Comparison of ENCODE assay signal across 10 cellular contexts in the genomic region with DNA sequence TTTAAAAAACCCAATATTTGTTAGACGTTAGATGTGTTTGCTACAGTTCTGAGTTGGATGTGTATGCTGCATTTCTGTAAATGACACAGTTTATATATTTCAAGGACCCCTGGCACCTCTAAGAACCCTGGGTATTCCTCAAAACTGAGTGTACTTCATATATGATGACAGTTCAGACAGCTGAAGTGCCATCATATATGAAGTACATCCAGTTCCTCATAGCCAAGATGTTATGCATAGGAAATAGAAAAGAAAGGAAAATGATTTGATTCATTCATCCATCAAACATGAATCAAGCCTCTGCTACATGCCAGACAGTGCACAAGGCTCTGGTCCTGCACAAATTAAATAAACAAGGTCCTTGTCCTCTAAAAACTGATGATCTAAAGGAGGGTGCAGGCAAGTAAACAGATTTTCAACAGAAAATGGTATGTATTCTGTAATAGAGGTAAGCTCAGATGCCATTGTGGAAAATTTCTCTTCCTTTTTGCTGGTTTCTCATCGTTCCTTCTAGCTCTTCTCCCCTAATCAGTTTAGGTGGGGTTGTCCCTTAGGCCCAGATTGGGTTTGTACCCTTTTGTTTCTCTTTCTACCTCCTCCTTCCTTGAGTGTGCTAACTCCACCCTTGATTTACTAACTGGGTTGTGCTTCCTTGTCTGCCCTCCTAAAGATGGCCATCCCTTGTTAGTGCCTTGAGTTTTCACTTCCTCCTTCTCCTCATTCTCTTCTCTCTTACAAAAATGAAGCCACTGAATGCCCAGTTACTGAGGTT. TPM values are rescaled to one million over a fixed set of nuclear protein-coding genes. Genes with fewer than 3 reads are reported as not detected.
DNase-seq lines count a peak whose midpoint lies in the region; ATAC-seq, FAIRE-seq and TF ChIP-seq lines count a peak whose summit lies in the region.
"Had no signal": no experiment of that assay in that cellular context is flagged by ENCODE, and none has a peak within 500 bp of the region (broad histone marks: within the 10 kb centered on the region; RNA-seq: fewer than 3 reads in every experiment).

No MANE protein-coding gene starts in this region.

- intact Hi-C loops in aorta (cut with DNase I): no loop called here

- no peaks in the 10 kb centered on the region for H3K9me2 ChIP-seq in OCI-LY1 (ENCODE audit: low read depth, low read length)

- WGBS in aorta, 2 donors: 87 to 95% methylated on average over 2 of the region's 2 CpGs

- DNase-seq in GM12891 (ENCODE audit: insufficient read length, low spot score) (no peak), iPS-NIHi7 (ENCODE audit: extremely low spot score) (no peak), aorta (no peak), HAP-1 (ENCODE audit: low spot score in 2 of 2) (no peak)
- no peak for DNase-seq in stimulated activated CD4-positive, alpha-beta T cell treated with anti-CD3 and anti-CD28 coated beads, Interleukin-4, amount 100 ng/mL, for 4 hours
- DNase-seq: adrenal gland, NCI-H2029 had no signal

- peak overlapping the region; percentile 8; the same call in 1 of the 2 replicates for H3K4me2 ChIP-seq in OCI-LY1 (ENCODE audit: low read length)

- H3K9me3 ChIP-seq in OCI-LY1 (ENCODE audit: low read length) (no peaks in the 10 kb centered on the region), aorta (ENCODE audit: control insufficient read depth, low read length) (no peaks in the 10 kb centered on the region), HAP-1 (no peaks in the 10 kb centered on the region)
- H3K9me3 ChIP-seq: adrenal gland had no signal

- TF ChIP-seq POLR2A in GM12891 (IDR thresholded peaks at IDR 0.05; ENCODE audit: low read depth, low read length): no peak

- H3K27me3 ChIP-seq in OCI-LY1 (ENCODE audit: insufficient read depth, low read length): no peaks in the 10 kb centered on the region
- H3K27me3 ChIP-seq in aorta (ENCODE audit: control insufficient read depth in 1 of 2, insufficient read depth in 2 of 2, low read length in 1 of 2): no peaks in the 10 kb centered on the region
- H3K27me3 ChIP-seq in HAP-1 (ENCODE audit: low read depth): no peaks in the 10 kb centered on the region
- H3K27me3 ChIP-seq: adrenal gland had no signal

- TF ChIP-seq CTCF in OCI-LY1 (IDR thresholded peaks at IDR 0.05; ENCODE audit: low read length): no peak

- no peaks in the 10 kb centered on the region for H3F3A ChIP-seq in OCI-LY1 (ENCODE audit: insufficient read depth, low read length)

- in situ Hi-C loops in HAP-1 (cut with MboI; ENCODE audit: low sequenced_read_pairs): no loop called here

- peaks cover 53% of the 10 kb centered on the region for H3K4me1 ChIP-seq in OCI-LY1 (ENCODE audit: insufficient read depth, low read length, severe bottlenecking)
- no peaks in the 10 kb centered on the region for H3K4me1 ChIP-seq in aorta (ENCODE audit: control insufficient read depth in 1 of 2, insufficient read depth in 2 of 2, low read length in 2 of 2)
- no peaks in the 10 kb centered on the region for H3K4me1 ChIP-seq in HAP-1
- H3K4me1 ChIP-seq: adrenal gland had no signal

- peak; percentile 72 for FAIRE-seq in GM12891 (lab: Jason Lieb, UNC)

- no peak overlapping the region for H2AFZ ChIP-seq in OCI-LY1 (ENCODE audit: low read length)

- H3K27ac ChIP-seq in OCI-LY1 (ENCODE audit: low read depth, low read length, poor library complexity, severe bottlenecking): peak overlapping the region; percentile 90
- no peak overlapping the region for H3K27ac ChIP-seq in aorta (ENCODE audit: low read depth in 1 of 2, low read length in 2 of 2)
- H3K27ac ChIP-seq: adrenal gland had no signal

- no peaks in the 10 kb centered on the region for H4K20me1 ChIP-seq in OCI-LY1 (ENCODE audit: insufficient read depth, low read length)

- peak overlapping the region; percentile 13; the same call in 1 of the 2 replicates for H3K9ac ChIP-seq in OCI-LY1 (ENCODE audit: low read length)

- ATAC-seq in GM21381 (IDR thresholded peaks at IDR 0.05; ENCODE audit: unreplicated experiment) (peak; percentile 48), HG03103 (IDR thresholded peaks at IDR 0.05; ENCODE audit: low read depth, unreplicated experiment) (peak; percentile 54), aorta (ENCODE audit: low FRiP score) (no peak)

- no peak overlapping the region for H3K4me3 ChIP-seq in OCI-LY1 (ENCODE audit: low read depth, low read length, poor library complexity, severe bottlenecking)
- H3K4me3 ChIP-seq in aorta (ENCODE audit: low read length in 2 of 2): no peak overlapping the region
- no peak overlapping the region for H3K4me3 ChIP-seq in HAP-1
- H3K4me3 ChIP-seq: adrenal gland had no signal

- H3K36me3 ChIP-seq in OCI-LY1 (ENCODE audit: insufficient read depth, low read length): no peaks in the 10 kb centered on the region
- no peaks in the 10 kb centered on the region for H3K36me3 ChIP-seq in aorta (ENCODE audit: control insufficient read depth in 1 of 2, insufficient read depth in 2 of 2, low read length in 1 of 2)
- H3K36me3 ChIP-seq in HAP-1 (replicated peaks): no peaks in the 10 kb centered on the region
- H3K36me3 ChIP-seq: adrenal gland had no signal

- H3K79me2 ChIP-seq in OCI-LY1 (ENCODE audit: insufficient read depth, low read length): no peaks in the 10 kb centered on the region

TF ChIP-seq in GM12891, 5 proteins besides CTCF, POLR2A, EP300 and RAD21:
- peak; percentile 90 for TF ChIP-seq SPI1 (IDR thresholded peaks at IDR 0.05; ENCODE audit: low read depth, low read length)
- no peak for TF ChIP-seq PAX5 (IDR thresholded peaks at IDR 0.05; ENCODE audit: insufficient read depth, low read length, severe bottlenecking)

RNA-seq across cellular contexts. Expression of a gene that starts 25.3 kb away (rescaled TPM):
- 43.7 TPM for polyA plus RNA-seq in GM12891 (2012; ENCODE audit: low read depth, missing spikeins)
- total RNA-seq in aorta: 10 to 100 TPM; 31.6 to 33.5 TPM
- 100 to 1,000 TPM in 1 of 2 donors, 10 to 100 TPM in 1; 52.3 to 102 TPM for polyA plus RNA-seq in aorta

RNA-seq across cellular contexts. Expression of a gene that starts 57.0 kb away (rescaled TPM):
- 0.06 TPM for polyA plus RNA-seq in GM12891 (2012; ENCODE audit: low read depth, missing spikeins)
- 1 to 10 TPM in 1 of 2 donors, under 1 TPM in 1; 0.32 to 2.5 TPM for total RNA-seq in aorta
- 1 to 10 TPM in 1 of 2 donors, under 1 TPM in 1; 0.49 to 3.4 TPM for polyA plus RNA-seq in aorta
